Comparison of ENCODE assay signal across 18 cellular contexts in the genomic region with DNA sequence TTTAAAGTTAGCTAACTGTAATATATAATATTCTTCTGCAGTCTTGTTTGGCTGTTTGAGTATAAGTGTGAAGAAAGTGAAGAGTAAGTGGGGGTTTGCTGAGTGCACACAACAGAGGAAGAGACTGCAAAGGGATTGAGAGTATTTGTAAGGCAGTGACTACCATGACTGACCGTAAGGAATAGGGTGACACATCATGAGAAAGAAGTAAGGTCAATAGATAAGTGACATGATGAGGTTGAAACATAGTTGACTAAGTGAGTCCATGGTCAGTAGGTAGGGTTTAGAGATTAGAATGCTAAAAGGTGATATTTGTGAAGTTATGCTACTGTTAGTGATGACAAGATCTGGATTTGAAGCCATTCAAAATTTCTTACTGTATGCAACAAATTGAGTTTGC. TPM values are rescaled to one million over a fixed set of nuclear protein-coding genes. Genes with fewer than 3 reads are reported as not detected.
DNase-seq lines count a peak whose midpoint lies in the region; ATAC-seq, FAIRE-seq and TF ChIP-seq lines count a peak whose summit lies in the region.
"Had no signal": no experiment of that assay in that cellular context is flagged by ENCODE, and none has a peak within 500 bp of the region (broad histone marks: within the 10 kb centered on the region; RNA-seq: fewer than 3 reads in every experiment).

No MANE protein-coding gene starts in this region.

- H3K36me3 ChIP-seq in IMR-90 (ENCODE audit: control insufficient read depth, insufficient read depth, low read length) (no peaks in the 10 kb centered on the region), small intestine (ENCODE audit: control insufficient read depth in 2 of 2, insufficient read depth in 2 of 2, low read length in 2 of 2) (peaks cover 0 to 2% of the 10 kb centered on the region in 2 donors)
- H3K36me3 ChIP-seq: BLaER1 had no signal

- H4K5ac ChIP-seq in IMR-90 (ENCODE audit: low read depth, low read length), result no peak overlapping the region

- peak; percentile 57 for DNase-seq in ELR (ENCODE audit: low read depth)
- peak; percentile 24 for DNase-seq in IMR-90
- DNase-seq in RKO (ENCODE audit: low spot score), result peak; percentile 43
- peak; percentile 21 for DNase-seq in fibroblast of mammary gland (ENCODE audit: low read depth)
- DNase-seq in small intestine, result no peak
- no peak for DNase-seq in chondrocyte (ENCODE audit: low spot score)
- no peak for DNase-seq in posterior cingulate gyrus
- DNase-seq: 8988T; CD4-positive, alpha-beta memory T cell; DMS79 treated with DMSO at 0.1 percent for 48 hours; HCEC 1CT had no signal

- no peak overlapping the region for H3K9ac ChIP-seq in IMR-90 (ENCODE audit: low read depth, low read length)
- H3K9ac ChIP-seq: BLaER1 had no signal

- H3K27ac ChIP-seq in IMR-90 (ENCODE audit: insufficient read depth, low read length) (no peak overlapping the region), small intestine (ENCODE audit: low read depth in 1 of 2, low read length in 1 of 2) (no peak overlapping the region)
- H3K27ac ChIP-seq: BLaER1 had no signal

- no peak overlapping the region for H2BK120ac ChIP-seq in IMR-90 (ENCODE audit: low read depth, low read length)

- BruUV-seq in IMR-90 (replicated peaks; lab: Mats Ljungman, UMichigan), result no TSS peak

- H3K9me1 ChIP-seq in IMR-90 (ENCODE audit: insufficient read depth, low read length), result no peaks in the 10 kb centered on the region

- no peak overlapping the region for H3K18ac ChIP-seq in IMR-90 (ENCODE audit: low read depth, low read length)

- no peak overlapping the region for H3K56ac ChIP-seq in IMR-90 (ENCODE audit: extremely low read depth, insufficient read depth, low read length)

- H4K8ac ChIP-seq in IMR-90 (ENCODE audit: low read depth in 2 of 2, low read length in 2 of 2), result no peak overlapping the region

- WGBS in IMR-90 (ENCODE audit: extremely low coverage in 2 of 2, insufficient read length in 1 of 2), 2 experiments, result 80% methylated on average over 1 of the region's 1 CpG; no CpG with 5 or more reads in 1 of the 2 experiments
- WGBS in small intestine, 3 donors, result 95 to 100% (median 96%) methylated on average over 1 of the region's 1 CpG

- H2BK20ac ChIP-seq in IMR-90 (ENCODE audit: low read depth, low read length), result no peak overlapping the region

- no peak overlapping the region for H3K4ac ChIP-seq in IMR-90 (ENCODE audit: low read depth, low read length)

- TF ChIP-seq CTCF in IMR-90 (conservative IDR thresholded peaks at IDR 0.05; ENCODE audit: low read depth, low read length) (no peak), fibroblast of mammary gland (conservative IDR thresholded peaks at IDR 0.05; ENCODE audit: control insufficient read depth, insufficient read depth, low read depth, low read length) (no peak), chondrocyte (IDR thresholded peaks at IDR 0.05) (no peak)

- intact Hi-C loops in IMR-90 (cut with micrococcal nuclease) (no loop called here), posterior cingulate gyrus (cut with DNase I) (no loop called here)

- H2AFZ ChIP-seq in IMR-90 (replicated peaks; ENCODE audit: low read length, poor library complexity), result no peak overlapping the region
- H2AFZ ChIP-seq: GM23338 had no signal

- no peak overlapping the region for H2BK15ac ChIP-seq in IMR-90 (ENCODE audit: low read depth, low read length)

- no peak overlapping the region for H2AK5ac ChIP-seq in IMR-90 (ENCODE audit: low read depth, low read length)

- H3K4me3 ChIP-seq in IMR-90 (ENCODE audit: insufficient read depth, low read depth, low read length) (no peak overlapping the region), fibroblast of mammary gland (ENCODE audit: control insufficient read depth, low read depth, low read length) (no peak overlapping the region), small intestine (ENCODE audit: low read depth in 1 of 2, low read length in 2 of 2) (no peak overlapping the region)
- H3K4me3 ChIP-seq: BLaER1, GM23338 had no signal

- no peak for TF ChIP-seq RAD21 in IMR-90 (IDR thresholded peaks at IDR 0.05; ENCODE audit: low read length)

- no peak overlapping the region for H3K4me2 ChIP-seq in IMR-90 (ENCODE audit: low read depth, low read length)
- H3K4me2 ChIP-seq: BLaER1, GM23338 had no signal

- H2BK5ac ChIP-seq in IMR-90 (ENCODE audit: low read depth, low read length, poor library complexity, severe bottlenecking), result no peak overlapping the region

- dilution Hi-C loops in IMR-90 (cut with HindIII; ENCODE audit: low sequenced_read_pairs, unreplicated experiment), result no loop called here

- H3K27ac Mint-ChIP-seq in chondrocyte (ENCODE audit: unreplicated experiment), result no peak overlapping the region
- H3K27ac Mint-ChIP-seq: CD14-positive monocyte, GM23338 had no signal

- H3K27me3 ChIP-seq in IMR-90 (ENCODE audit: control insufficient read depth, insufficient read depth, low read length), result no peaks in the 10 kb centered on the region
- H3K27me3 ChIP-seq in small intestine (ENCODE audit: control insufficient read depth in 2 of 2, insufficient read depth in 2 of 2, low read length in 2 of 2), result no peaks in the 10 kb centered on the region
- H3K27me3 ChIP-seq: BLaER1 had no signal

- no peak for TF ChIP-seq POLR2A in IMR-90 (IDR thresholded peaks at IDR 0.05; ENCODE audit: low read depth, low read length)

- POLR2A ChIA-PET in IMR-90 (lab: Charles Lee; ENCODE audit: unreplicated experiment), result no interaction called here

- peaks cover 33% of the 10 kb centered on the region for H3K4me1 Mint-ChIP-seq in chondrocyte (ENCODE audit: low read depth)
- H3K4me1 Mint-ChIP-seq: CD14-positive monocyte had no signal

- no peaks in the 10 kb centered on the region for H3K27me3 Mint-ChIP-seq in chondrocyte (ENCODE audit: low read depth)
- H3K27me3 Mint-ChIP-seq: CD4-positive, alpha-beta memory T cell had no signal

- H3K36me3 Mint-ChIP-seq in chondrocyte (ENCODE audit: low read depth), result peaks cover 2% of the 10 kb centered on the region

- H3K9me3 Mint-ChIP-seq in chondrocyte (ENCODE audit: low read depth), result peaks cover 11% of the 10 kb centered on the region
- H3K9me3 Mint-ChIP-seq: GM23338 had no signal

- no peaks in the 10 kb centered on the region for H3K9me3 ChIP-seq in IMR-90 (ENCODE audit: control insufficient read depth, insufficient read depth, low read length)
- H3K9me3 ChIP-seq in small intestine (ENCODE audit: control insufficient read depth, low read depth), result no peaks in the 10 kb centered on the region
- H3K9me3 ChIP-seq: BLaER1 had no signal

- in situ Hi-C loops in IMR-90 (cut with MboI; ENCODE audit: low sequenced_read_pairs), result no loop called here

- no peak for ATAC-seq in IMR-90 (ENCODE audit: low read depth)
- no peak for ATAC-seq in GM21381 (IDR thresholded peaks at IDR 0.05; ENCODE audit: unreplicated experiment)
- ATAC-seq: GM23338 had no signal

- H3K14ac ChIP-seq in IMR-90 (replicated peaks; ENCODE audit: low read depth, low read length), result no peak overlapping the region

- no peak for FAIRE-seq in small intestine (lab: Jason Lieb, UNC)
- FAIRE-seq: GM12892, GM18507, H54 had no signal

- H2AK9ac ChIP-seq in IMR-90 (replicated peaks; ENCODE audit: low read depth, low read length, poor library complexity), result no peak overlapping the region

- H4K20me1 ChIP-seq in IMR-90 (ENCODE audit: insufficient read depth, low read length), result no peaks in the 10 kb centered on the region
- H4K20me1 ChIP-seq: BLaER1 had no signal

- peaks cover 0 to 4% of the 10 kb centered on the region in 2 experiments; a peak in 1 of 4 replicates for H3K79me1 ChIP-seq in IMR-90 (ENCODE audit: low read depth in 1 of 2, low read length in 2 of 2)

- H4K91ac ChIP-seq in IMR-90 (ENCODE audit: insufficient read depth, low read depth, low read length), result no peak overlapping the region

- H3K4me1 ChIP-seq in IMR-90 (ENCODE audit: control insufficient read depth, insufficient read depth, low read length) (peaks cover 2% of the 10 kb centered on the region; the same call in 1 of the 2 replicates), small intestine (ENCODE audit: control insufficient read depth in 2 of 2, insufficient read depth in 1 of 2, low read depth in 1 of 2, low read length in 1 of 2) (no peaks in the 10 kb centered on the region)
- H3K4me1 ChIP-seq: BLaER1 had no signal

- no peak overlapping the region for H3K4me3 Mint-ChIP-seq in chondrocyte (ENCODE audit: unreplicated experiment)
- H3K4me3 Mint-ChIP-seq: CD14-positive monocyte; CD4-positive, alpha-beta memory T cell; GM23338 had no signal

- CTCF ChIA-PET in IMR-90 (lab: Yijun Ruan, JAX), result no interaction called here

- no peak overlapping the region for H3K23ac ChIP-seq in IMR-90 (ENCODE audit: low read depth, low read length)

TF ChIP-seq in IMR-90, 13 proteins besides CTCF, POLR2A, EP300 and RAD21:
- TF ChIP-seq, protein P1, sequence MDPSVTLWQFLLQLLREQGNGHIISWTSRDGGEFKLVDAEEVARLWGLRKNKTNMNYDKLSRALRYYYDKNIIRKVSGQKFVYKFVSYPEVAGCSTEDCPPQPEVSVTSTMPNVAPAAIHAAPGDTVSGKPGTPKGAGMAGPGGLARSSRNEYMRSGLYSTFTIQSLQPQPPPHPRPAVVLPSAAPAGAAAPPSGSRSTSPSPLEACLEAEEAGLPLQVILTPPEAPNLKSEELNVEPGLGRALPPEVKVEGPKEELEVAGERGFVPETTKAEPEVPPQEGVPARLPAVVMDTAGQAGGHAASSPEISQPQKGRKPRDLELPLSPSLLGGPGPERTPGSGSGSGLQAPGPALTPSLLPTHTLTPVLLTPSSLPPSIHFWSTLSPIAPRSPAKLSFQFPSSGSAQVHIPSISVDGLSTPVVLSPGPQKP (IDR thresholded peaks at IDR 0.05; ENCODE audit: borderline replicate concordance, low read depth, low read length), result no peak
- no peak for TF ChIP-seq MAFK (IDR thresholded peaks at IDR 0.05; ENCODE audit: low read depth, low read length)
- no peak for TF ChIP-seq NFE2L2 (IDR thresholded peaks at IDR 0.05; ENCODE audit: low read depth, low read length)
- no peak for TF ChIP-seq CEBPB (IDR thresholded peaks at IDR 0.05; ENCODE audit: low read depth, low read length)
- TF ChIP-seq FOS (IDR thresholded peaks at IDR 0.05; ENCODE audit: low read depth, low read length), result no peak
- no peak for TF ChIP-seq BHLHE40 (IDR thresholded peaks at IDR 0.05; ENCODE audit: low read depth, low read length)
- TF ChIP-seq RFX5 (IDR thresholded peaks at IDR 0.05; ENCODE audit: low read depth, low read length), result no peak
TF ChIP-seq in IMR-90: peak in this region for 0.

RNA-seq across cellular contexts. Expression of a gene that starts 27.7 kb away (rescaled TPM):
- total RNA-seq in IMR-90 (2012; rRNA removed) (18.3 and 20.3 TPM in 2 replicates), chondrocyte (9.0 to 12.4 TPM (median 9.4 TPM) in 3 replicates)
- polyA plus RNA-seq in IMR-90 (2012; rRNA removed) (5.2 and 5.7 TPM in 2 replicates), small intestine (10 to 100 TPM in 1 of 3 donors, 1 to 10 TPM in 2; 4.5 to 11.2 (median 4.6) TPM)
- 2.8 TPM in 2 replicates for polyA plus RNA-seq in IMR-90 (2012; cell fraction: cytosol; rRNA removed)
- 2.0 and 4.6 TPM in 2 replicates for polyA plus RNA-seq in IMR-90 (2012; cell fraction: nucleus; rRNA removed; ENCODE audit: low replicate concordance)

Comparison
In these comparisons a context has a peak if more than half of its experiments do, and no peak if none do; other contexts are left out.
1. DNase-seq: peak in ELR (single experiment), IMR-90 (single experiment), RKO (single experiment) and fibroblast of mammary gland (single experiment); none in small intestine (single experiment), chondrocyte (single experiment) and posterior cingulate gyrus (0 of 10).